1 cellular context compared by ENCODE assay signal in genomic region chr12:69290545-69291277, GRCh38.
TF ChIP-seq lines count a peak whose summit lies in the region.

No MANE protein-coding gene starts in this region.

TF ChIP-seq in K562, 482 proteins besides CTCF, POLR2A, EP300 and RAD21 (continued from another document and continues in another):
- TF ChIP-seq ZBTB49 (CRISPR knock-in tag; IDR thresholded peaks at IDR 0.05; ENCODE audit: borderline replicate concordance) = no peak
- no peak for TF ChIP-seq ZNF124 (CRISPR knock-in tag; IDR thresholded peaks at IDR 0.05)
- peak; percentile 51 for TF ChIP-seq BHLHE40 (IDR thresholded peaks at IDR 0.05; ENCODE audit: low read length)
- no peak for TF ChIP-seq PHF20 (IDR thresholded peaks at IDR 0.05; ENCODE audit: partially characterized antibody)
- TF ChIP-seq MXI1 (IDR thresholded peaks at IDR 0.05; ENCODE audit: low read depth, low read length) = no peak
- TF ChIP-seq RCOR1 (IDR thresholded peaks at IDR 0.05; ENCODE audit: borderline replicate concordance in 1 of 2, low read depth in 2 of 2, low read length in 2 of 2) = peak in 1 of 2 experiments; percentile 43; a peak in 1 of 4 replicates
- no peak for TF ChIP-seq ZBTB5 (IDR thresholded peaks at IDR 0.05)
- TF ChIP-seq DNMT1 (IDR thresholded peaks at IDR 0.05) = no peak
- TF ChIP-seq STAG1 (CRISPR knock-in tag; IDR thresholded peaks at IDR 0.05; ENCODE audit: borderline replicate concordance) = peak; percentile 79; the same call in 1 of the 2 replicates
- TF ChIP-seq NFRKB (IDR thresholded peaks at IDR 0.05; ENCODE audit: low read depth) = no peak
- TF ChIP-seq ZNF232 (CRISPR knock-in tag; IDR thresholded peaks at IDR 0.05) = no peak
- TF ChIP-seq ZBTB1 (CRISPR knock-in tag; IDR thresholded peaks at IDR 0.05; ENCODE audit: borderline replicate concordance, low read depth) = no peak
- TF ChIP-seq ZBED1 (IDR thresholded peaks at IDR 0.05) = no peak
- peak; percentile 63; the same call in 1 of the 2 replicates for TF ChIP-seq ZC3H11A (IDR thresholded peaks at IDR 0.05; ENCODE audit: low read depth, low read length)
- TF ChIP-seq ATF3 (IDR thresholded peaks at IDR 0.05) = no peak
- TF ChIP-seq ATF3 (CRISPR knock-in tag; conservative IDR thresholded peaks at IDR 0.05) = no peak
- no peak for TF ChIP-seq DLX4 (CRISPR knock-in tag; IDR thresholded peaks at IDR 0.05)
- TF ChIP-seq ZBTB7A (IDR thresholded peaks at IDR 0.05; ENCODE audit: borderline replicate concordance, control insufficient read depth, low read depth, low read length) = no peak
- no peak for TF ChIP-seq ZNF274 (IDR thresholded peaks at IDR 0.05; ENCODE audit: borderline replicate concordance, low read depth, low read length)
- TF ChIP-seq ESRRA (IDR thresholded peaks at IDR 0.05; ENCODE audit: borderline replicate concordance, low read depth) = no peak
- no peak for TF ChIP-seq PHF21A (IDR thresholded peaks at IDR 0.05; ENCODE audit: borderline replicate concordance, low read depth)
- TF ChIP-seq SNRNP70 (optimal IDR thresholded peaks at IDR 0.05; ENCODE audit: low read depth, low read length) = no peak
- no peak for TF ChIP-seq TRIM24 (IDR thresholded peaks at IDR 0.05)
- TF ChIP-seq KLF16 (IDR thresholded peaks at IDR 0.05) = peak; percentile 84
- no peak for TF ChIP-seq ZNF717 (CRISPR knock-in tag; IDR thresholded peaks at IDR 0.05)
- TF ChIP-seq REST (CRISPR knock-in tag; IDR thresholded peaks at IDR 0.05; ENCODE audit: low read depth) = no peak
- no peak for TF ChIP-seq RBM15 (IDR thresholded peaks at IDR 0.05; ENCODE audit: insufficient read depth, low read length)
- no peak for TF ChIP-seq ZNF277 (CRISPR knock-in tag; IDR thresholded peaks at IDR 0.05; ENCODE audit: borderline replicate concordance)
- TF ChIP-seq PRDM10 (IDR thresholded peaks at IDR 0.05; ENCODE audit: partially characterized antibody) = no peak
- TF ChIP-seq CHCHD3 (CRISPR knock-in tag; IDR thresholded peaks at IDR 0.05) = no peak
- no peak for TF ChIP-seq HDAC1 (IDR thresholded peaks at IDR 0.05)
- TF ChIP-seq DDX20 (tag; IDR thresholded peaks at IDR 0.05; ENCODE audit: low read depth) = no peak
- TF ChIP-seq NR1H2 (CRISPR knock-in tag; IDR thresholded peaks at IDR 0.05) = no peak
- peak; percentile 41 for TF ChIP-seq DACH1 (IDR thresholded peaks at IDR 0.05; ENCODE audit: partially characterized antibody)
- TF ChIP-seq ZNF431 (CRISPR knock-in tag; IDR thresholded peaks at IDR 0.05) = no peak
- TF ChIP-seq MLX (CRISPR knock-in tag; conservative IDR thresholded peaks at IDR 0.05) = no peak
- TF ChIP-seq SMAD3 (CRISPR knock-in tag; conservative IDR thresholded peaks at IDR 0.05) = no peak
- no peak for TF ChIP-seq CBX2 (IDR thresholded peaks at IDR 0.05; ENCODE audit: insufficient read depth, low read length, poor library complexity, severe bottlenecking)
- TF ChIP-seq SMARCA4 (IDR thresholded peaks at IDR 0.05) = no peak
- no peak for TF ChIP-seq FOXO4 (CRISPR knock-in tag; IDR thresholded peaks at IDR 0.05)
- TF ChIP-seq KAT7 (CRISPR knock-in tag; IDR thresholded peaks at IDR 0.05; ENCODE audit: borderline replicate concordance) = no peak
- no peak for TF ChIP-seq TCF15 (CRISPR knock-in tag; IDR thresholded peaks at IDR 0.05)
